ENCODE assay signal across 10 cellular contexts in the genomic region with DNA sequence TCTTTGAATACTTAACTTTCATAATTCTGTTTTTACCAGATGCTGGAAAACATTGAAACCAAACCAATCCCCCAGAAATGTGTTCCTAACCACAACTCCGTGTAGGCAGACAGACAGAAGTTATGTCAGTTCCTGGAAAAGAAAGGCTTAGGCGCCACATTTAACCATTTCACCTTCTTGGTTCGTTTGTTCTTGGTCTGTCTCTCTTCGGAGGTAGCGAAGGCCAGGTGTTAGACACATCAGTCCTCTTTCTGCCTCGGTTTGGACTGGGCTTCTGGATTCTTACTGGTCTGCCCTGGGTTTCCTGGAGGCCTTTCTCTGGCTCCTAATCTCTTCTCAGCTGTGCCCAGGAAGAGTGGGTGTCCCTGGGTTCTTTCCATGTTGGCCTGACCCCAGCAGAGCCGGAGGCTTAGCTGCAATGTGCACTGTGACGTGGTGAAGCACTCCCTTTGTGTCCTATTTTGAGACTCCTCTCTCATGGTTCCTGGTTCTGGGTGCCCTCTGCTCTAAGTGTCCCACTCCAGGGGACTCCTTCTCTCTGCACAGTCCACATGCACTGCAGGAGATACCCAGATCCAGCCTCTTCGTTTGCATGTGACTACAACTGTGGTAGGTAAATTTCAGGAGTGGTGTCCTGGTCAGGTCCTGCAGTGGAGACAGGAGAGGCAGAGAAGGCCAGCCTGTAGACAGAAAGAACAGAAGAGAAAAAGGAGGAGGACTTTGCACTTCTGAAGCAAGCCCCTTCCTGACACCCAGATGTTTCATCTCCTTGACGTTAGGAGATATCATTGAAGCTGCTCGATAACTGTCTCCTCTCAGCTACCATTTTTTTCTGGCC. TPM values are rescaled to one million over a fixed set of nuclear protein-coding genes. Genes with fewer than 3 reads are reported as not detected.
DNase-seq lines count a peak whose midpoint lies in the region; ATAC-seq, FAIRE-seq and TF ChIP-seq lines count a peak whose summit lies in the region.
"Had no signal": no experiment of that assay in that cellular context is flagged by ENCODE, and none has a peak within 500 bp of the region (broad histone marks: within the 10 kb centered on the region; RNA-seq: fewer than 3 reads in every experiment).

No MANE protein-coding gene starts in this region.

- TF ChIP-seq RAD21 in A549 (conservative IDR thresholded peaks at IDR 0.05 in 1 of 2, IDR thresholded peaks at IDR 0.05 in 1 of 2) = no peak

- H3K4me1 ChIP-seq in A549 (peaks cover 24% of the 10 kb centered on the region), muscle layer of colon (ENCODE audit: insufficient read depth, low read length) (peaks cover 19% of the 10 kb centered on the region)

- H3K9me3 ChIP-seq in A549 (no peaks in the 10 kb centered on the region; the same call in 2 of the 3 replicates), KOPT-K1 (ENCODE audit: insufficient read depth, low read length, poor library complexity, severe bottlenecking) (no peaks in the 10 kb centered on the region), muscle layer of colon (ENCODE audit: low read length) (no peaks in the 10 kb centered on the region)

- H3K27ac ChIP-seq in A549 (peak overlapping the region; percentile 67 to 76; a peak in 4 of 6 replicates), KOPT-K1 (ENCODE audit: low read depth, low read length, poor library complexity, severe bottlenecking) (peak overlapping the region; percentile 62), coronary artery (peak overlapping the region; percentile 43 to 81), muscle layer of colon (ENCODE audit: low read depth, low read length) (peak overlapping the region; percentile 22)
- H3K27ac ChIP-seq: C4-2B had no signal

- H3K4me2 ChIP-seq in A549 = no peak overlapping the region

- H3K4me3 ChIP-seq in A549 (no peak overlapping the region), coronary artery (peak overlapping the region; percentile 47), muscle layer of colon (ENCODE audit: low read depth in 1 of 2, low read length in 2 of 2) (no peak overlapping the region)

- H3K9ac ChIP-seq in muscle layer of colon (ENCODE audit: low read length) = no peak overlapping the region

- 79% methylated on average over 11 of the region's 11 CpGs for WGBS in A549 (ENCODE audit: missing lambda C conversion rate)

- POLR2A ChIA-PET in A549 (lab: Yijun Ruan, JAX) = no interaction called here

- DNase-seq in A549 (ENCODE audit: low read depth in 1 of 2, low spot score in 1 of 2) (no peak), coronary artery (ENCODE audit: low spot score) (no peak), inferior parietal cortex (ENCODE audit: extremely low spot score) (no peak)
- DNase-seq: activated CD4-positive, alpha-beta T cell treated with anti-CD3 and anti-CD28 coated beads, Interleukin-2, amount 50 U/mL, for 48 hours had no signal

- FAIRE-seq in A549 (lab: Jason Lieb, UNC) = no peak

- TF ChIP-seq POLR2A in A549 (IDR thresholded peaks at IDR 0.05; ENCODE audit: low read length) = no peak

- CTCF ChIA-PET in A549 (lab: Yijun Ruan, JAX) = interaction anchor here (0.8 to 5.5 kb wide), 10 partner anchors 9 to 266 kb away, joined by 3 to 43 read pairs (median 6); no protein-coding TSS in a partner anchor

- no peak for ATAC-seq in A549
- no peak for ATAC-seq in HG03095 (IDR thresholded peaks at IDR 0.05; ENCODE audit: unreplicated experiment)
- no peak for ATAC-seq in HG02678 (IDR thresholded peaks at IDR 0.05; ENCODE audit: unreplicated experiment)
- no peak for ATAC-seq in GM21381 (IDR thresholded peaks at IDR 0.05; ENCODE audit: unreplicated experiment)

- TF ChIP-seq CTCF in A549 (IDR thresholded peaks at IDR 0.05) (no peak), coronary artery (IDR thresholded peaks at IDR 0.05) (no peak)

- no peaks in the 10 kb centered on the region for H3K36me3 ChIP-seq in KOPT-K1 (ENCODE audit: insufficient read depth, low read length)
- H3K36me3 ChIP-seq in muscle layer of colon (ENCODE audit: insufficient read depth, low read length) = no peaks in the 10 kb centered on the region

- TF ChIP-seq EP300 in A549 (IDR thresholded peaks at IDR 0.05) = no peak

- no peaks in the 10 kb centered on the region for H3K27me3 ChIP-seq in muscle layer of colon (ENCODE audit: control insufficient read depth in 1 of 2, insufficient read depth in 2 of 2, low read length in 2 of 2)

TF ChIP-seq in A549, 52 proteins besides CTCF, POLR2A, EP300 and RAD21:
- TF ChIP-seq CHD4 (IDR thresholded peaks at IDR 0.05; ENCODE audit: borderline replicate concordance) = no peak

RNA-seq across cellular contexts. Expression of a gene that starts 23.0 kb away (rescaled TPM):
- polyA plus RNA-seq in A549 (2011; rRNA removed) = 46.3 and 49.1 TPM in 2 replicates
- polyA plus RNA-seq in A549 (2012; cell fraction: cytosol; rRNA removed) = 11.2 and 13.8 TPM in 2 replicates
- 11.4 and 19.0 TPM in 2 replicates for polyA plus RNA-seq in A549 (2012; cell fraction: nucleus; rRNA removed)
- polyA plus RNA-seq in A549 (2017; fragmentation: RNase III; extraction: RNeasy Plus Mini Kit Qiagen cat#74134 plus additional on column Dnase treatment) = 16.9 to 20.5 TPM (median 18.5 TPM) in 3 replicates
- 25.2 and 33.0 TPM in 2 replicates for polyA minus RNA-seq in A549 (2011; rRNA and poly(A)+ RNA removed)
